Comparison of ENCODE assay signal across 25 cellular contexts in the genomic region with DNA sequence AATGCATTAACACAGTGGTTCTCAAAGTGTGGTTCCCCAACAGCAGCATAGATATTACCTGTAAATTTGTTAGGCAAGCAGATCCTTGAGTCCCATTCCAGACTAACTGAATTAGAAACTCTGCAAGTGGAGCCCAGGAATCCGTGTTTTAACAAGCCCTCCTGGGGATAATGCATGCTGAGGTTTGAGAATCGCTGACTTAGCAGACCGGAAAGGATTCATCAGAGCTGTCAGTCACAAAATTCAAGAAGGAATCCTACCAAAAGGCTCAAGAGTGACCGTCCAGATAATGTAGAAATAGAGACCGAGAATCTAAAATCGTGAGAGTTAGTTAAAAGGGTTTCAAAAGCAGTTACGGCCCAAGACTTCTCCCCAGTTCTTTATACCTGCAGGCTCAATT.
"Had no signal": no experiment of that assay in that cellular context is flagged by ENCODE, and none has a peak within 500 bp of the region (broad histone marks: within the 10 kb centered on the region; RNA-seq: fewer than 3 reads in every experiment).

No MANE protein-coding gene starts in this region.

- H3K36me3 ChIP-seq: left ventricle myocardium inferior, right atrium auricular region, stomach, tibial artery, upper lobe of right lung had no signal

- H3K4me2 ChIP-seq: hepatocyte had no signal

- H3K4me1 ChIP-seq: testis, tibial artery, upper lobe of right lung had no signal

- H3K9ac ChIP-seq: parathyroid adenoma had no signal

- FAIRE-seq: urothelium cell line had no signal

- H3K4me3 ChIP-seq: hepatocyte, left ventricle myocardium inferior, lung, mucosa of descending colon, right atrium auricular region, skin epidermis, stomach, testis, tibial artery, upper lobe of right lung had no signal

- H3K27ac ChIP-seq: hepatocyte, left ventricle myocardium inferior, parathyroid adenoma, right atrium auricular region, skin epidermis, stomach, testis, tibial artery, upper lobe of right lung had no signal

- H3K9me3 ChIP-seq: left ventricle myocardium inferior, mucosa of descending colon, right atrium auricular region, stomach, testis, tibial artery, upper lobe of right lung had no signal

- DNase-seq: islet precursor cell; left ventricle myocardium inferior; mesendoderm; mucosa of descending colon; naive thymus-derived CD4-positive, alpha-beta T cell; nucleus accumbens; stimulated activated CD4-positive, alpha-beta T cell treated with anti-CD3 and anti-CD28 coated beads, Interleukin-12 subunit alpha, Interleukin-12 subunit beta, amount 100 ng/mL, for 4 hours; stimulated activated CD4-positive, alpha-beta T cell treated with anti-CD3 and anti-CD28 coated beads, Interleukin-15, amount 100 ng/mL, for 24 hours; stimulated activated CD4-positive, alpha-beta T cell treated with anti-CD3 and anti-CD28 coated beads, Interleukin-2, amount 100 ng/mL, for 24 hours; stimulated activated CD4-positive, alpha-beta T cell treated with anti-CD3 and anti-CD28 coated beads, Interleukin-4, amount 100 ng/mL, for 1 hour; stimulated activated naive B cell treated with anti-CD40 and anti-IgM and Interleukin-4, amounts not matched to agents 10 μg/mL and 1 μg/mL and 100 μg/mL, for 72 hours; stimulated activated naive CD8-positive, alpha-beta T cell treated with anti-CD3 and anti-CD28 coated beads, Interleukin-15, Interleukin-2, amounts not matched to agents 100 U/mL and 50 U/mL, for 24 hours; stomach; testis; tibial artery; trophoblast cell; upper lobe of right lung had no signal

- ATAC-seq: mucosa of descending colon; naive thymus-derived CD4-positive, alpha-beta T cell; natural killer cell treated with Interleukin-12 subunit alpha and Interleukin-12 subunit beta and Interleukin-15 and Interleukin-18, amount 100 ng/mL, for 72 hours; sciatic nerve; stimulated activated naive B cell treated with anti-CD40 and anti-IgM and Interleukin-4, amounts not matched to agents 10 μg/mL and 1 μg/mL and 100 μg/mL, for 72 hours; stimulated activated naive CD8-positive, alpha-beta T cell treated with anti-CD3 and anti-CD28 coated beads, Interleukin-15, Interleukin-2, amounts not matched to agents 100 U/mL and 50 U/mL, for 24 hours; upper lobe of right lung had no signal

- H3K27me3 ChIP-seq: right atrium auricular region, stomach, testis, tibial artery, upper lobe of right lung had no signal
